17 cellular contexts compared by ENCODE assay signal in genomic region chr6:53912661-53913060, GRCh38.
DNase-seq lines count a peak whose midpoint lies in the region; ATAC-seq and TF ChIP-seq lines count a peak whose summit lies in the region.
"Had no signal": no experiment of that assay in that cellular context is flagged by ENCODE, and none has a peak within 500 bp of the region (broad histone marks: within the 10 kb centered on the region; RNA-seq: fewer than 3 reads in every experiment).

No MANE protein-coding gene starts in this region.

- no peak overlapping the region for H3K27ac Mint-ChIP-seq in activated CD8-positive, alpha-beta memory T cell treated with anti-CD3 and anti-CD28 coated beads, Interleukin-2, amount 10 ng/mL, durations not matched to agents 7 days and 5 days
- H3K27ac Mint-ChIP-seq: B cell; CD4-positive, alpha-beta memory T cell; IgD-negative memory B cell had no signal

- H3K27ac ChIP-seq in dorsolateral prefrontal cortex, result peak overlapping the region in 50 of 59 donors; percentile 1 to 99 (median 90)
- H3K27ac ChIP-seq in layer of hippocampus (ENCODE audit: low read depth, low read length), result peak overlapping the region; percentile 39
- H3K27ac ChIP-seq in substantia nigra (ENCODE audit: low read depth, low read length, poor library complexity, severe bottlenecking), result peak overlapping the region; percentile 52
- H3K27ac ChIP-seq: GM23248 had no signal

- no peaks in the 10 kb centered on the region for H3K27me3 Mint-ChIP-seq in activated CD8-positive, alpha-beta memory T cell treated with anti-CD3 and anti-CD28 coated beads, Interleukin-2, amount 10 ng/mL, durations not matched to agents 7 days and 5 days
- H3K27me3 Mint-ChIP-seq: B cell; CD4-positive, alpha-beta memory T cell; IgD-negative memory B cell had no signal

- peak; percentile 82 for DNase-seq in COLO829 (ENCODE audit: low spot score)
- DNase-seq in dorsolateral prefrontal cortex, result no peak
- DNase-seq in substantia nigra (lab: John Stamatoyannopoulos, UW), result peak in 1 of 49 donors; percentile 27
- DNase-seq in AG08395 (ENCODE audit: low spot score), result no peak
- DNase-seq in activated CD8-positive, alpha-beta memory T cell treated with anti-CD3 and anti-CD28 coated beads, Interleukin-2, amount 10 ng/mL, durations not matched to agents 7 days and 5 days, result no peak
- no peak for DNase-seq in H7
- DNase-seq: 8988T; C1 segment of cervical spinal cord; CD4-positive, alpha-beta memory T cell; COR-L47; DND-41; GDM1; GM23248 had no signal

- H3K4me3 ChIP-seq in dorsolateral prefrontal cortex (no peak overlapping the region), H7 (ENCODE audit: insufficient read depth, low read depth, low read length) (no peak overlapping the region)
- H3K4me3 ChIP-seq: GM23248 had no signal

- peaks cover 1% of the 10 kb centered on the region for H3K36me3 Mint-ChIP-seq in activated CD8-positive, alpha-beta memory T cell treated with anti-CD3 and anti-CD28 coated beads, Interleukin-2, amount 10 ng/mL, durations not matched to agents 7 days and 5 days

- no peaks in the 10 kb centered on the region for H3K4me1 Mint-ChIP-seq in activated CD8-positive, alpha-beta memory T cell treated with anti-CD3 and anti-CD28 coated beads, Interleukin-2, amount 10 ng/mL, durations not matched to agents 7 days and 5 days
- H3K4me1 Mint-ChIP-seq: B cell; CD4-positive, alpha-beta memory T cell; IgD-negative memory B cell had no signal

- CTCF ChIA-PET in activated CD8-positive, alpha-beta memory T cell treated with anti-CD3 and anti-CD28 coated beads, Interleukin-2, amount 10 ng/mL, durations not matched to agents 7 days and 5 days (lab: Charles Lee), result no interaction called here

- H3K9me3 Mint-ChIP-seq in activated CD8-positive, alpha-beta memory T cell treated with anti-CD3 and anti-CD28 coated beads, Interleukin-2, amount 10 ng/mL, durations not matched to agents 7 days and 5 days (ENCODE audit: low read depth), result no peaks in the 10 kb centered on the region
- H3K9me3 Mint-ChIP-seq: CD4-positive, alpha-beta memory T cell; IgD-negative memory B cell had no signal

- intact Hi-C loops in dorsolateral prefrontal cortex (cut with DNase I), result loop anchor here (5.0 to 10.0 kb wide), 2 partner anchors 48 to 55 kb away; no protein-coding TSS in a partner anchor

- peak in 1 of 56 donors; percentile 15 for TF ChIP-seq CTCF in dorsolateral prefrontal cortex (IDR thresholded peaks at IDR 0.05 in 54 of 56, conservative IDR thresholded peaks at IDR 0.05 in 2 of 56; ENCODE audit: low read depth in 1 of 56, partially characterized antibody in 56 of 56)

- H3K27me3 ChIP-seq in dorsolateral prefrontal cortex (no peaks in the 10 kb centered on the region), layer of hippocampus (ENCODE audit: control insufficient read depth, insufficient read depth, low read length) (no peaks in the 10 kb centered on the region), H7 (ENCODE audit: control insufficient read depth, insufficient read depth, low read length) (no peaks in the 10 kb centered on the region)

- H3K4me3 Mint-ChIP-seq in activated CD8-positive, alpha-beta memory T cell treated with anti-CD3 and anti-CD28 coated beads, Interleukin-2, amount 10 ng/mL, durations not matched to agents 7 days and 5 days, result no peak overlapping the region
- H3K4me3 Mint-ChIP-seq: B cell; CD4-positive, alpha-beta memory T cell; IgD-negative memory B cell had no signal

- no peak for ATAC-seq in GM19324 (IDR thresholded peaks at IDR 0.05; ENCODE audit: low FRiP score, unreplicated experiment)
- no peak for ATAC-seq in activated CD8-positive, alpha-beta memory T cell treated with anti-CD3 and anti-CD28 coated beads, Interleukin-2, amount 10 ng/mL, durations not matched to agents 7 days and 5 days

- no peaks in the 10 kb centered on the region for H3K36me3 ChIP-seq in H7 (replicated peaks; ENCODE audit: control insufficient read depth, insufficient read depth, low read length)

Comparison
In these comparisons a context has a peak if more than half of its experiments do, and no peak if none do; other contexts are left out.
1. H3K27ac ChIP-seq: peak in every context shown above with its lines; median percentile 90 in dorsolateral prefrontal cortex; 52 in substantia nigra; 39 in layer of hippocampus.